Comparison of ENCODE assay signal across 8 cellular contexts in the genomic region with DNA sequence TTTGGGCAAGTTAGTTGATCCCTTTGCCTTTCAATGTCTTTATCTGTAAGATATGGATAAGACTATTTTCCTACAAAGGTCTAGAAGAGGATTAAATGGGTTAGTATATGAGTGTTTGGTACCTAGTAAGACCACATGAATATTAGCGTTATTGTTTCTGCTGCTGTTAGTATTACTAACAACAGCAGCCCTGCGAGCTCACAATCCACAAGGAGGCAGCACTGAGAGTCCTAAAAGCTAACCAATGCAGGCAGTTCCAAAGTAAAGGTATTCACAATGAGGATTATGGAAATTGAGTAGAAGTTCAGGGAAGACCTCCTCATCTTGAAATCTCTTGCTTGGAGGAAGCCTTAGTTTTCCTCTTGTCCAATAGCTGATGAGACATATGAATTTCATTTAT.
A peak's percentile ranks its signal among the peaks of the same experiment; 100 is the strongest.
DNase-seq lines count a peak whose midpoint lies in the region; ATAC-seq and TF ChIP-seq lines count a peak whose summit lies in the region.

No MANE protein-coding gene starts in this region.

- ATAC-seq in lower lobe of right lung (no peak), HG03280 (IDR thresholded peaks at IDR 0.05; ENCODE audit: unreplicated experiment) (no peak)

- no peak overlapping the region for H3K4me3 Mint-ChIP-seq in CD8-positive, alpha-beta memory T cell

- no peaks in the 10 kb centered on the region for H3K4me1 Mint-ChIP-seq in CD8-positive, alpha-beta memory T cell

- no peaks in the 10 kb centered on the region for H3K27me3 ChIP-seq in lower lobe of right lung (ENCODE audit: low read depth)
- no peaks in the 10 kb centered on the region for H3K27me3 ChIP-seq in CD8-positive, alpha-beta memory T cell (ENCODE audit: insufficient read depth, low read length, poor library complexity, severe bottlenecking)

- no peak overlapping the region for H3K27ac ChIP-seq in VCaP
- no peak overlapping the region for H3K27ac ChIP-seq in lower lobe of right lung
- H3K27ac ChIP-seq in CD8-positive, alpha-beta memory T cell (ENCODE audit: low read depth, low read length) = no peak overlapping the region

- H3K27ac Mint-ChIP-seq in CD8-positive, alpha-beta memory T cell = no peak overlapping the region

- intact Hi-C loops in lower lobe of right lung (cut with DNase I) = no loop called here

- TF ChIP-seq CTCF in GM10266 (IDR thresholded peaks at IDR 0.05; ENCODE audit: control insufficient read depth, insufficient read depth, low read depth, missing control alignments) = peak; percentile 36
- TF ChIP-seq CTCF in VCaP (conservative IDR thresholded peaks at IDR 0.05) = peak; percentile 66
- TF ChIP-seq CTCF in lower lobe of right lung (IDR thresholded peaks at IDR 0.05) = peak; percentile 39

- H3K4me3 ChIP-seq in lower lobe of right lung = no peak overlapping the region
- no peak overlapping the region for H3K4me3 ChIP-seq in CD8-positive, alpha-beta memory T cell (ENCODE audit: low read length)

- POLR2A ChIA-PET in CD8-positive, alpha-beta memory T cell (lab: Charles Lee) = no interaction called here

- no peaks in the 10 kb centered on the region for H3K36me3 ChIP-seq in lower lobe of right lung
- no peaks in the 10 kb centered on the region for H3K36me3 ChIP-seq in CD8-positive, alpha-beta memory T cell (ENCODE audit: insufficient read depth, low read length)

- H3K4me1 ChIP-seq in lower lobe of right lung = no peaks in the 10 kb centered on the region
- no peaks in the 10 kb centered on the region for H3K4me1 ChIP-seq in CD8-positive, alpha-beta memory T cell (ENCODE audit: insufficient read depth, low read length)

- CTCF ChIA-PET in CD8-positive, alpha-beta memory T cell (lab: Charles Lee) = no interaction called here

- H3K36me3 Mint-ChIP-seq in CD8-positive, alpha-beta memory T cell = no peaks in the 10 kb centered on the region

- peaks cover 0 to 7% (median 2%) of the 10 kb centered on the region in 5 donors for H3K9me3 Mint-ChIP-seq in CD8-positive, alpha-beta memory T cell

- no peaks in the 10 kb centered on the region for H3K9me3 ChIP-seq in lower lobe of right lung
- H3K9me3 ChIP-seq in CD8-positive, alpha-beta memory T cell (ENCODE audit: low read length) = no peaks in the 10 kb centered on the region

- peaks cover 0 to 3% of the 10 kb centered on the region in 2 donors for H3K27me3 Mint-ChIP-seq in CD8-positive, alpha-beta memory T cell

- no peak for DNase-seq in GM10266 (ENCODE audit: extremely low spot score)
- DNase-seq in HuH-7.5 (ENCODE audit: low spot score) = peak; percentile 15
- DNase-seq in lower lobe of right lung = no peak
- DNase-seq in SIG-M5 treated with dmso at 0.1 percent for 504 hours (lab: John Stamatoyannopoulos, UW; ENCODE audit: unreplicated experiment) = no peak
- no peak for DNase-seq in stimulated activated CD4-positive, alpha-beta T cell treated with anti-CD3 and anti-CD28 coated beads, Interleukin-1b, Interleukin-23, amount 100 ng/mL, for 48 hours
- no peak for DNase-seq in CD8-positive, alpha-beta memory T cell
